Comparison of ENCODE assay signal across 12 cellular contexts in genomic region chr6:128415387-128415786, GRCh38.
"Had no signal": no experiment of that assay in that cellular context is flagged by ENCODE, and none has a peak within 500 bp of the region (broad histone marks: within the 10 kb centered on the region; RNA-seq: fewer than 3 reads in every experiment).

No MANE protein-coding gene starts in this region.

- DNase-seq: activated naive CD4-positive, alpha-beta T cell; brain microvascular endothelial cell; naive B cell; ovary; stimulated activated CD4-positive, alpha-beta T cell treated with anti-CD3 and anti-CD28 coated beads, Interleukin-12 subunit alpha, Interleukin-12 subunit beta, amount 100 ng/mL, for 4 hours; stimulated activated CD4-positive, alpha-beta T cell treated with anti-CD3 and anti-CD28 coated beads, Interleukin-2, amount 100 ng/mL, for 24 hours; stomach; T1000 had no signal

- H3K27ac ChIP-seq: brain microvascular endothelial cell, epithelial cell of prostate, hepatocyte, ovary, stomach, thoracic aorta had no signal

- H3K27me3 ChIP-seq: brain microvascular endothelial cell, hepatocyte, ovary, stomach had no signal

- H3K4me3 ChIP-seq: hepatocyte, ovary, stomach, thoracic aorta had no signal

- H3K36me3 ChIP-seq: brain microvascular endothelial cell, ovary, stomach, thoracic aorta had no signal

- H3K9me3 ChIP-seq: ovary, thoracic aorta had no signal

- ATAC-seq: activated CD4-positive, CD25-positive, alpha-beta regulatory T cell treated with anti-CD3 and anti-CD28 coated beads, Interleukin-2, amount 50 U/mL, for 24 hours had no signal
